Comparison of ENCODE assay signal across 1 cellular context in the genomic region with DNA sequence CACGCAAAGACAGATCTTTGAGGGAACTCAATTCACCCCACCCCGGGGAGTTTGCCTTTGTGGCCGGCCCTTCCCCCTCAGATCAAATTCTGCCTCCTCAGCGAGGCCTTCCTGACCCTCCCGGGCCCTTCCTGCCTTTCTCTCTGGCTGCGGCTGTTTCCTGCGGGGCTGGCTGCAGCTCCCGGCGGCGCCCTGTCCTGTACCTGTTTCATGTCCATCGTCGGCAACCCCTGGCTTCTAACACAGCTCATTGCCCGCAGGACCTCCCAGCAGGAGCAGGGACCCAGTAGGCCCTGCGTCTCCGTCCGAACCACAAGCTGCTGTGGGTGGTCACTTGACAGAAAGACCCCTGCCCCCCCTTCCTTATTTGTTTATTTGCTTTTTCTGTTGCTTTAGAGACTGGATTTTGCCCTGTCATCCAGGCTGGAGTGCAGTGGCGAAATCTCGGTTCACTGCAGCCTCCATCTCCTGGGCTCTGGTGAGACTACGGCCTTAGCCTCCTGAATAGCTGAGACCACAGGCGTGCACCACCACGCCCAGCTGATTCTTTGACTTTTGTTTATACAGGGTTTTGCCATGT.
TF ChIP-seq lines count a peak whose summit lies in the region.

No MANE protein-coding gene starts in this region.

TF ChIP-seq in HEK293, 187 proteins besides CTCF, POLR2A, EP300 and RAD21 (continued from another document):
- TF ChIP-seq, protein P1, sequence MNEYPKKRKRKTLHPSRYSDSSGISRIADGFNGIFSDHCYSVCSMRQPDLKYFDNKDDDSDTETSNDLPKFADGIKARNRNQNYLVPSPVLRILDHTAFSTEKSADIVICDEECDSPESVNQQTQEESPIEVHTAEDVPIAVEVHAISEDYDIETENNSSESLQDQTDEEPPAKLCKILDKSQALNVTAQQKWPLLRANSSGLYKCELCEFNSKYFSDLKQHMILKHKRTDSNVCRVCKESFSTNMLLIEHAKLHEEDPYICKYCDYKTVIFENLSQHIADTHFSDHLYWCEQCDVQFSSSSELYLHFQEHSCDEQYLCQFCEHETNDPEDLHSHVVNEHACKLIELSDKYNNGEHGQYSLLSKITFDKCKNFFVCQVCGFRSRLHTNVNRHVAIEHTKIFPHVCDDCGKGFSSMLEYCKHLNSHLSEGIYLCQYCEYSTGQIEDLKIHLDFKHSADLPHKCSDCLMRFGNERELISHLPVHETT (tag by site-specific recombination; IDR thresholded peaks at IDR 0.05), result no peak
- TF ChIP-seq, protein P2, sequence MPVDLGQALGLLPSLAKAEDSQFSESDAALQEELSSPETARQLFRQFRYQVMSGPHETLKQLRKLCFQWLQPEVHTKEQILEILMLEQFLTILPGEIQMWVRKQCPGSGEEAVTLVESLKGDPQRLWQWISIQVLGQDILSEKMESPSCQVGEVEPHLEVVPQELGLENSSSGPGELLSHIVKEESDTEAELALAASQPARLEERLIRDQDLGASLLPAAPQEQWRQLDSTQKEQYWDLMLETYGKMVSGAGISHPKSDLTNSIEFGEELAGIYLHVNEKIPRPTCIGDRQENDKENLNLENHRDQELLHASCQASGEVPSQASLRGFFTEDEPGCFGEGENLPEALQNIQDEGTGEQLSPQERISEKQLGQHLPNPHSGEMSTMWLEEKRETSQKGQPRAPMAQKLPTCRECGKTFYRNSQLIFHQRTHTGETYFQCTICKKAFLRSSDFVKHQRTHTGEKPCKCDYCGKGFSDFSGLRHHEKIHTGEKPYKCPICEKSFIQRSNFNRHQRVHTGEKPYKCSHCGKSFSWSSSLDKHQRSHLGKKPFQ (tag by site-specific recombination; IDR thresholded peaks at IDR 0.05), result no peak
- no peak for TF ChIP-seq ZNF701 (tag by site-specific recombination; IDR thresholded peaks at IDR 0.05)
- TF ChIP-seq ZNF292 (tag by site-specific recombination; IDR thresholded peaks at IDR 0.05; ENCODE audit: borderline replicate concordance, low read depth), result no peak
- no peak for TF ChIP-seq ZXDB (tag by site-specific recombination; IDR thresholded peaks at IDR 0.05)
- TF ChIP-seq, protein P3, sequence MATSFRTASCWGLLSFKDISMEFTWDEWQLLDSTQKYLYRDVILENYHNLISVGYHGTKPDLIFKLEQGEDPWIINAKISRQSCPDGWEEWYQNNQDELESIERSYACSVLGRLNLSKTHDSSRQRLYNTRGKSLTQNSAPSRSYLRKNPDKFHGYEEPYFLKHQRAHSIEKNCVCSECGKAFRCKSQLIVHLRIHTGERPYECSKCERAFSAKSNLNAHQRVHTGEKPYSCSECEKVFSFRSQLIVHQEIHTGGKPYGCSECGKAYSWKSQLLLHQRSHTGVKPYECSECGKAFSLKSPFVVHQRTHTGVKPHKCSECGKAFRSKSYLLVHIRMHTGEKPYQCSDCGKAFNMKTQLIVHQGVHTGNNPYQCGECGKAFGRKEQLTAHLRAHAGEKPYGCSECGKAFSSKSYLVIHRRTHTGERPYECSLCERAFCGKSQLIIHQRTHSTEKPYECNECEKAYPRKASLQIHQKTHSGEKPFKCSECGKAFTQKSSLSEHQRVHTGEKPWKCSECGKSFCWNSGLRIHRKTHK (tag by site-specific recombination; IDR thresholded peaks at IDR 0.05), result no peak
- no peak for TF ChIP-seq ZSCAN23 (tag by site-specific recombination; IDR thresholded peaks at IDR 0.05)
- no peak for TF ChIP-seq ZNF138 (tag by site-specific recombination; IDR thresholded peaks at IDR 0.05; ENCODE audit: borderline replicate concordance)
- no peak for TF ChIP-seq ZNF335 (tag by site-specific recombination; conservative IDR thresholded peaks at IDR 0.05)
- TF ChIP-seq ZNF596 (tag by site-specific recombination; IDR thresholded peaks at IDR 0.05), result no peak
- TF ChIP-seq ZNF146 (tag by site-specific recombination; IDR thresholded peaks at IDR 0.05), result no peak
- no peak for TF ChIP-seq SETDB1 (IDR thresholded peaks at IDR 0.05; ENCODE audit: insufficient read length, low read length)
- TF ChIP-seq, protein P4, sequence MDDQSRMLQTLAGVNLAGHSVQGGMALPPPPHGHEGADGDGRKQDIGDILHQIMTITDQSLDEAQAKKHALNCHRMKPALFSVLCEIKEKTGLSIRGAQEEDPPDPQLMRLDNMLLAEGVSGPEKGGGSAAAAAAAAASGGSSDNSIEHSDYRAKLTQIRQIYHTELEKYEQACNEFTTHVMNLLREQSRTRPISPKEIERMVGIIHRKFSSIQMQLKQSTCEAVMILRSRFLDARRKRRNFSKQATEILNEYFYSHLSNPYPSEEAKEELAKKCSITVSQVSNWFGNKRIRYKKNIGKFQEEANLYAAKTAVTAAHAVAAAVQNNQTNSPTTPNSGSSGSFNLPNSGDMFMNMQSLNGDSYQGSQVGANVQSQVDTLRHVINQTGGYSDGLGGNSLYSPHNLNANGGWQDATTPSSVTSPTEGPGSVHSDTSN (CRISPR knock-in tag; IDR thresholded peaks at IDR 0.05), result no peak
- TF ChIP-seq ZNF624 (tag by site-specific recombination; IDR thresholded peaks at IDR 0.05), result no peak
- TF ChIP-seq GLIS1 (tag by site-specific recombination; IDR thresholded peaks at IDR 0.05), result peak; percentile 73
- TF ChIP-seq, protein P5, sequence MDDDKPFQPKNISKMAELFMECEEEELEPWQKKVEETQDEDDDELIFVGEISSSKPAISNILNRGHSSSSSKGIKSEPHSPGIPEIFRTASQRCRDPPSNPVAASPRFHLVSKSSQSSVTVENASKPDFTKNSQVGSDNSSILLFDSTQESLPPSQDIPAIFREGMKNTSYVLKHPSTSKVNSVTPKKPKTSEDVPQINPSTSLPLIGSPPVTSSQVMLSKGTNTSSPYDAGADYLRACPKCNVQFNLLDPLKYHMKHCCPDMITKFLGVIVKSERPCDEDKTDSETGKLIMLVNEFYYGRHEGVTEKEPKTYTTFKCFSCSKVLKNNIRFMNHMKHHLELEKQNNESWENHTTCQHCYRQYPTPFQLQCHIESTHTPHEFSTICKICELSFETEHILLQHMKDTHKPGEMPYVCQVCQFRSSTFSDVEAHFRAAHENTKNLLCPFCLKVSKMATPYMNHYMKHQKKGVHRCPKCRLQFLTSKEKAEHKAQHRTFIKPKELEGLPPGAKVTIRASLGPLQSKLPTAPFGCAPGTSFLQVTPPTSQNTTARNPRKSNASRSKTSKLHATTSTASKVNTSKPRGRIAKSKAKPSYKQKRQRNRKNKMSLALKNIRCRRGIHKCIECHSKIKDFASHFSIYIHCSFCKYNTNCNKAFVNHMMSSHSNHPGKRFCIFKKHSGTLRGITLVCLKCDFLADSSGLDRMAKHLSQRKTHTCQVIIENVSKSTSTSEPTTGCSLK (tag by site-specific recombination; IDR thresholded peaks at IDR 0.05), result no peak
